21 cellular contexts compared by ENCODE assay signal in the genomic region with DNA sequence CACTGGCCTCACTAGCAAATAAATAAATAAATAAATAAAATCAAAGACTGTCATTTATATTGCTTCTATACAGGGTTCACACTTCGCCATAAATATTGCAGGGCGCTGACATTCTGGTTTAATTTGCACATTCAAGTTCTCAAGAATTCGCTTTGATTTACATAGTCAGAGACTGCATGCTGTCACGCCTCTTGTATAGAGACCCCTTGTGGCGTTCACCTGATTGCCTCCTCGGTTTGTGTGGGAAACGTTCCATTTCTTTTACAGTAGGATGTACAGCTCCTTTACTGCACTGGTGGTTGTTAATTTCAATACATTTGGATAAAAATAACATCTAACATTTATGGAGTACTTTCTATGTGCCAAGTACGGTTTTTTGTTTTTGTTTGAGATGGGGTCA.
"Had no signal": no experiment of that assay in that cellular context is flagged by ENCODE, and none has a peak within 500 bp of the region (broad histone marks: within the 10 kb centered on the region; RNA-seq: fewer than 3 reads in every experiment).

No MANE protein-coding gene starts in this region.

- H3K9ac ChIP-seq: parathyroid adenoma had no signal

- H3K9me3 Mint-ChIP-seq: activated T-cell treated with anti-CD3 and anti-CD28 coated beads, Interleukin-2, amount 50 U/mL, for 72 hours; dendritic cell treated with granulocyte-macrophage colony-stimulating factor and Interleukin-4, amounts not matched to agents 40 ng/mL and 50 ng/mL, for 4 days; natural killer cell had no signal

- H3K27me3 Mint-ChIP-seq: dendritic cell treated with granulocyte-macrophage colony-stimulating factor and Interleukin-4, amounts not matched to agents 40 ng/mL and 50 ng/mL, for 4 days had no signal

- H3K27me3 ChIP-seq: foreskin keratinocyte, neutrophil, upper lobe of left lung had no signal

- H3K36me3 Mint-ChIP-seq: activated naive CD4-positive, alpha-beta T cell treated with anti-CD3 and anti-CD28 coated beads, Interleukin-2, amount 50 U/mL, for 72 hours; natural killer cell; stimulated activated naive B cell treated with anti-CD40 and anti-IgM and Interleukin-4, amounts not matched to agents 10 μg/mL and 1 μg/mL and 100 μg/mL, for 72 hours had no signal

- H3K4me3 ChIP-seq: adrenal gland, lower lobe of right lung, thoracic aorta, upper lobe of left lung had no signal

- H3K27ac Mint-ChIP-seq: activated naive CD4-positive, alpha-beta T cell treated with anti-CD3 and anti-CD28 coated beads, Interleukin-2, amount 50 U/mL, for 72 hours; activated T-cell treated with anti-CD3 and anti-CD28 coated beads, Interleukin-2, amount 50 U/mL, for 72 hours; dendritic cell treated with granulocyte-macrophage colony-stimulating factor and Interleukin-4, amounts not matched to agents 40 ng/mL and 50 ng/mL, for 4 days; natural killer cell; stimulated activated naive B cell treated with anti-CD40 and anti-IgM and Interleukin-4, amounts not matched to agents 10 μg/mL and 1 μg/mL and 100 μg/mL, for 72 hours had no signal

- H3K9me3 ChIP-seq: adrenal gland, lower lobe of right lung, neutrophil, thoracic aorta, upper lobe of left lung had no signal

- H2AFZ ChIP-seq: parathyroid adenoma had no signal

- H3K4me3 Mint-ChIP-seq: dendritic cell treated with granulocyte-macrophage colony-stimulating factor and Interleukin-4, amounts not matched to agents 40 ng/mL and 50 ng/mL, for 4 days; natural killer cell; stimulated activated naive B cell treated with anti-CD40 and anti-IgM and Interleukin-4, amounts not matched to agents 10 μg/mL and 1 μg/mL and 100 μg/mL, for 72 hours had no signal

- DNase-seq: activated CD4-positive, alpha-beta T cell treated with anti-CD3 and anti-CD28 coated beads, Interleukin-2, amount 50 U/mL, for 4 hours; activated effector memory CD4-positive, alpha-beta T cell treated with anti-CD3 and anti-CD28 coated beads, Interleukin-2, amount 50 U/mL, for 16 hours; activated T-cell treated with anti-CD3 and anti-CD28 coated beads, Interleukin-2, amount 50 U/mL, for 72 hours; adrenal gland; effector CD8-positive, alpha-beta T cell; foreskin keratinocyte; glutamatergic neuron; hippocampal formation; islet precursor cell; left colon; lower lobe of right lung; natural killer cell; stimulated activated naive B cell treated with anti-CD40 and anti-IgM and Interleukin-4, amounts not matched to agents 10 μg/mL and 1 μg/mL and 100 μg/mL, for 72 hours; T-helper 2 cell; upper lobe of left lung had no signal

- H3K36me3 ChIP-seq: adrenal gland, lower lobe of right lung, neutrophil, thoracic aorta, upper lobe of left lung had no signal

- H3K27ac ChIP-seq: adrenal gland, foreskin keratinocyte, lower lobe of right lung, neutrophil, parathyroid adenoma, thoracic aorta, upper lobe of left lung, VCaP had no signal

- H3K4me1 ChIP-seq: adrenal gland, foreskin keratinocyte, lower lobe of right lung, parathyroid adenoma, upper lobe of left lung had no signal

- H3K79me2 ChIP-seq: parathyroid adenoma had no signal

- ATAC-seq: activated naive CD4-positive, alpha-beta T cell treated with anti-CD3 and anti-CD28 coated beads, Interleukin-2, amount 50 U/mL, for 72 hours; foreskin keratinocyte; left colon; lower lobe of right lung; natural killer cell had no signal
